In genomic region chr1:153919879-153920852, GRCh38 we compare ENCODE assay signal across 8 cellular contexts. TPM values are rescaled to one million over a fixed set of nuclear protein-coding genes. Genes with fewer than 3 reads are reported as not detected.
DNase-seq lines count a peak whose midpoint lies in the region; ATAC-seq and TF ChIP-seq lines count a peak whose summit lies in the region.

No MANE protein-coding gene starts in this region.

- peak; percentile 41 for DNase-seq in DND-41
- DNase-seq in Karpas-422 = peak; percentile 70
- peak; percentile 45 for DNase-seq in adipocyte (ENCODE audit: low read depth)
- peak; percentile 43 for DNase-seq in iris pigment epithelial cell (ENCODE audit: low read depth)
- DNase-seq in activated CD4-positive, CD25-positive, alpha-beta regulatory T cell treated with anti-CD3 and anti-CD28 coated beads, Interleukin-2, amount 50 U/mL, for 72 hours = no peak
- DNase-seq in NCI-H524 (lab: John Stamatoyannopoulos, UW) = no peak

- peak overlapping the region in 1 of 2 experiments; percentile 94; a peak in 2 of 4 replicates for H3K4me3 ChIP-seq in DND-41 (ENCODE audit: low read depth in 1 of 2, low read length in 2 of 2)
- H3K4me3 ChIP-seq in Karpas-422 (ENCODE audit: low read length) = peak overlapping the region; percentile 75
- H3K4me3 ChIP-seq in adipocyte (ENCODE audit: low read length) = peak overlapping the region; percentile 85

- ATAC-seq in DND-41 (ENCODE audit: insufficient read depth, low read depth) (peak; percentile 20; the same call in 2 of the 3 replicates), GM18502 (IDR thresholded peaks at IDR 0.05; ENCODE audit: poor library complexity, unreplicated experiment) (no peak), HG03469 (IDR thresholded peaks at IDR 0.05; ENCODE audit: unreplicated experiment) (no peak)

- H2AFZ ChIP-seq in DND-41 (ENCODE audit: low read depth, low read length) (no peak overlapping the region), Karpas-422 (ENCODE audit: low read length) (no peak overlapping the region)

- H3K9me3 ChIP-seq in DND-41 (ENCODE audit: insufficient read depth, low read length, severe bottlenecking) (no peaks in the 10 kb centered on the region), Karpas-422 (ENCODE audit: low read length) (no peaks in the 10 kb centered on the region), adipocyte (ENCODE audit: control insufficient read depth, low read length) (no peaks in the 10 kb centered on the region)

- H3K79me2 ChIP-seq in DND-41 (ENCODE audit: insufficient read depth, low read length) (peaks cover 89% of the 10 kb centered on the region), Karpas-422 (ENCODE audit: low read length) (peaks cover 72% of the 10 kb centered on the region)

- H3K36me3 ChIP-seq in DND-41 (ENCODE audit: insufficient read depth, low read length) = peaks cover 38% of the 10 kb centered on the region
- peaks cover 13% of the 10 kb centered on the region; the same call in 1 of the 2 replicates for H3K36me3 ChIP-seq in Karpas-422 (ENCODE audit: insufficient read depth, low read length)
- peaks cover 4% of the 10 kb centered on the region for H3K36me3 ChIP-seq in adipocyte (ENCODE audit: control insufficient read depth, insufficient read depth, low read length, severe bottlenecking)

- H3K4me1 ChIP-seq in DND-41 (ENCODE audit: insufficient read depth, low read length) (peaks cover 42% of the 10 kb centered on the region), Karpas-422 (ENCODE audit: low read length) (peaks cover 39% of the 10 kb centered on the region), adipocyte (ENCODE audit: control insufficient read depth, insufficient read depth, low read length) (peaks cover 29% of the 10 kb centered on the region)

- H4K20me1 ChIP-seq in DND-41 (ENCODE audit: insufficient read depth, low read length) = peaks cover 52% of the 10 kb centered on the region
- H4K20me1 ChIP-seq in Karpas-422 (ENCODE audit: insufficient read depth, low read depth, low read length) = peaks cover 35% of the 10 kb centered on the region

- H3K9me2 ChIP-seq in Karpas-422 (replicated peaks; ENCODE audit: insufficient read depth, low read length) = no peaks in the 10 kb centered on the region

- peak overlapping the region; percentile 82 for H3K4me2 ChIP-seq in DND-41 (ENCODE audit: insufficient read depth, low read length)
- peak overlapping the region; percentile 94 for H3K4me2 ChIP-seq in Karpas-422 (ENCODE audit: low read depth, low read length, poor library complexity, severe bottlenecking)

- H3K9ac ChIP-seq in DND-41 (ENCODE audit: low read depth, low read length) (peak overlapping the region; percentile 77), Karpas-422 (ENCODE audit: low read length) (peak overlapping the region; percentile 97), adipocyte (ENCODE audit: low read length) (peak overlapping the region; percentile 87)

- TF ChIP-seq CTCF in DND-41 (IDR thresholded peaks at IDR 0.05; ENCODE audit: borderline replicate concordance, extremely low read depth, low read length, poor library complexity, severe bottlenecking) = peak; percentile 43

- H3K27ac ChIP-seq in DND-41 (ENCODE audit: low read length) (peak overlapping the region; percentile 48), Karpas-422 (ENCODE audit: low read length) (peak overlapping the region; percentile 91)

- H3K27me3 ChIP-seq in DND-41 (ENCODE audit: insufficient read depth, low read length, poor library complexity) = no peaks in the 10 kb centered on the region
- no peaks in the 10 kb centered on the region for H3K27me3 ChIP-seq in Karpas-422 (ENCODE audit: low read length)
- H3K27me3 ChIP-seq in adipocyte (replicated peaks; ENCODE audit: control insufficient read depth, insufficient read depth, low read length) = no peaks in the 10 kb centered on the region

RNA-seq across cellular contexts. Expression of gene GATAD2B, which starts 2.6 kb away (rescaled TPM):
- 12.0 and 21.8 TPM in 2 replicates for total RNA-seq in Karpas-422 (2014; rRNA removed; shearing (Covaris generic); ENCODE audit: low replicate concordance)

RNA-seq across cellular contexts. Expression of gene DENND4B, which starts 26.4 kb away (rescaled TPM):
- 39.6 and 65.2 TPM in 2 replicates for total RNA-seq in Karpas-422 (2014; rRNA removed; shearing (Covaris generic); ENCODE audit: low replicate concordance)

RNA-seq across cellular contexts. Expression of gene CRTC2, which starts 38.2 kb away (rescaled TPM):
- 27.9 and 28.3 TPM in 2 replicates for total RNA-seq in Karpas-422 (2014; rRNA removed; shearing (Covaris generic); ENCODE audit: low replicate concordance)

RNA-seq across cellular contexts. Expression of gene SLC39A1, which starts 43.2 kb away (rescaled TPM):
- total RNA-seq in Karpas-422 (2014; rRNA removed; shearing (Covaris generic); ENCODE audit: low replicate concordance) = 27.1 and 59.5 TPM in 2 replicates

RNA-seq across cellular contexts. Expression of gene CREB3L4, which starts 47.5 kb away (rescaled TPM):
- total RNA-seq in Karpas-422 (2014; rRNA removed; shearing (Covaris generic); ENCODE audit: low replicate concordance) = 22.2 and 44.0 TPM in 2 replicates

Comparison
In these comparisons a context has a peak if more than half of its experiments do, and no peak if none do; other contexts are left out.
1. DNase-seq: peak in DND-41 (single experiment), Karpas-422 (single experiment), adipocyte (single experiment) and iris pigment epithelial cell (single experiment); none in activated CD4-positive, CD25-positive, alpha-beta regulatory T cell treated with anti-CD3 and anti-CD28 coated beads, Interleukin-2, amount 50 U/mL, for 72 hours (single experiment) and NCI-H524 (0 of 2).
2. Peak in every context shown above with its lines, with median percentiles within 50 percentile points of each other: H3K9ac ChIP-seq.